ENCODE assay signal across 22 cellular contexts in the genomic region with DNA sequence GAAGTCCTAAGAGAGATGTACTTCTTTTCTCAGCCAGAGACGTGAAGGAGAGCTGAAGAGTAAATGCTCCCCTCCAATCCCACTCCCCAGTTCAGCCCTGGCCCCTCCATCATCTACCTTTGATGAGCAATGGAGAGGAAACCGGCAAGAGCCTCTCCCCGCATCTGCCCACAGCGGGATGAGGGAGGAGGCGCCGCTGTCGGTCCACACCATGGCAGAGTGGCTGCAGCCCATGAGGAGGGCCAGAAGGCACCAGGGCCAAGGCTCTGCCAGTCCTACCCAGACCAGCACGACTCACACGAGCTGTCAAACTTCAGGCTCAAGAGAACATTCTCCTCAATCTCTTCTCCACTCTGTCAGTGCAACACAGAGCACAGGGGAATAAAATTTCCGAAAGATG.
"Had no signal": no experiment of that assay in that cellular context is flagged by ENCODE, and none has a peak within 500 bp of the region (broad histone marks: within the 10 kb centered on the region; RNA-seq: fewer than 3 reads in every experiment).

No MANE protein-coding gene starts in this region.

- H3K27me3 ChIP-seq: esophagus squamous epithelium, left lung, right atrium auricular region, tibial nerve had no signal

- H3K9me3 ChIP-seq: esophagus squamous epithelium, left lung, lower lobe of right lung, right atrium auricular region, tibial nerve had no signal

- DNase-seq: activated CD4-positive, alpha-beta T cell treated with anti-CD3 and anti-CD28 coated beads for 36 hours; activated CD4-positive, alpha-beta T cell treated with anti-CD3 and anti-CD28 coated beads, Interleukin-2, amount 50 U/mL, for 4 hours; activated CD4-positive, CD25-positive, alpha-beta regulatory T cell; activated effector memory CD4-positive, alpha-beta T cell treated with Interleukin-2 at 50 U/mL for 16 hours; activated naive CD4-positive, alpha-beta T cell treated with anti-CD3 and anti-CD28 coated beads, Interleukin-2, amount 50 U/mL, for 16 hours; activated naive CD8-positive, alpha-beta T cell treated with anti-CD3 and anti-CD28 coated beads, Interleukin-2, amount 50 U/mL, for 24 hours; amygdala; caudate nucleus; esophagus squamous epithelium; foreskin melanocyte; lower lobe of right lung; mesendoderm; nucleus accumbens; stimulated activated CD4-positive, alpha-beta T cell treated with anti-CD3 and anti-CD28 coated beads, Interleukin-15, amount 100 ng/mL, for 24 hours; stimulated activated CD4-positive, alpha-beta T cell treated with anti-CD3 and anti-CD28 coated beads, Interleukin-2, amount 100 ng/mL, for 24 hours; stimulated activated naive CD4-positive, alpha-beta T cell treated with Interleukin-2 at 50 U/mL for 16 hours; T-helper 2 cell had no signal

- H3K4me3 Mint-ChIP-seq: activated CD4-positive, alpha-beta T cell treated with anti-CD3 and anti-CD28 coated beads for 36 hours; activated naive CD8-positive, alpha-beta T cell treated with anti-CD3 and anti-CD28 coated beads, Interleukin-2, amount 50 U/mL, for 24 hours; dendritic cell treated with granulocyte-macrophage colony-stimulating factor and Interleukin-4, amounts not matched to agents 40 ng/mL and 50 ng/mL, for 4 days had no signal

- H3K36me3 ChIP-seq: left lung, lower lobe of right lung, right atrium auricular region, tibial nerve had no signal

- H3K9ac ChIP-seq: parathyroid adenoma had no signal

- H3K9me3 Mint-ChIP-seq: activated naive CD8-positive, alpha-beta T cell treated with anti-CD3 and anti-CD28 coated beads, Interleukin-2, amount 50 U/mL, for 24 hours; dendritic cell treated with granulocyte-macrophage colony-stimulating factor and Interleukin-4, amounts not matched to agents 40 ng/mL and 50 ng/mL, for 4 days had no signal

- H3K27me3 Mint-ChIP-seq: activated naive CD8-positive, alpha-beta T cell treated with anti-CD3 and anti-CD28 coated beads, Interleukin-2, amount 50 U/mL, for 24 hours; dendritic cell treated with granulocyte-macrophage colony-stimulating factor and Interleukin-4, amounts not matched to agents 40 ng/mL and 50 ng/mL, for 4 days had no signal

- H3K27ac ChIP-seq: esophagus squamous epithelium, left lung, lower lobe of right lung, parathyroid adenoma, right atrium auricular region, tibial nerve had no signal

- H3K27ac Mint-ChIP-seq: activated CD4-positive, alpha-beta T cell treated with anti-CD3 and anti-CD28 coated beads for 36 hours; activated naive CD8-positive, alpha-beta T cell treated with anti-CD3 and anti-CD28 coated beads, Interleukin-2, amount 50 U/mL, for 24 hours; dendritic cell treated with granulocyte-macrophage colony-stimulating factor and Interleukin-4, amounts not matched to agents 40 ng/mL and 50 ng/mL, for 4 days had no signal

- ATAC-seq: activated CD4-positive, alpha-beta T cell treated with anti-CD3 and anti-CD28 coated beads for 36 hours; activated naive CD8-positive, alpha-beta T cell treated with anti-CD3 and anti-CD28 coated beads, Interleukin-2, amount 50 U/mL, for 24 hours; left lung; lower lobe of right lung had no signal

- H3K79me2 ChIP-seq: parathyroid adenoma had no signal

- H3K4me3 ChIP-seq: esophagus squamous epithelium, left lung, lower lobe of right lung, right atrium auricular region, tibial nerve had no signal

- H3K4me1 ChIP-seq: left lung, lower lobe of right lung, parathyroid adenoma, right atrium auricular region had no signal

- H2AFZ ChIP-seq: parathyroid adenoma had no signal
